14 cellular contexts compared by ENCODE assay signal in genomic region chr9:110821064-110821463, GRCh38.
DNase-seq lines count a peak whose midpoint lies in the region; ATAC-seq, FAIRE-seq and TF ChIP-seq lines count a peak whose summit lies in the region.
"Had no signal": no experiment of that assay in that cellular context is flagged by ENCODE, and none has a peak within 500 bp of the region (broad histone marks: within the 10 kb centered on the region; RNA-seq: fewer than 3 reads in every experiment).

No MANE protein-coding gene starts in this region.

- no peak for FAIRE-seq in GM12891 (lab: Jason Lieb, UNC)

- peak; percentile 84 for ATAC-seq in GM18499 (IDR thresholded peaks at IDR 0.05; ENCODE audit: insufficient read depth, unreplicated experiment)
- ATAC-seq in GM19455 (IDR thresholded peaks at IDR 0.05; ENCODE audit: unreplicated experiment) = peak; percentile 75
- peak; percentile 91 for ATAC-seq in HG02870 (IDR thresholded peaks at IDR 0.05; ENCODE audit: unreplicated experiment)
- peak; percentile 93 for ATAC-seq in HG03521 (IDR thresholded peaks at IDR 0.05; ENCODE audit: unreplicated experiment)
- ATAC-seq: natural killer cell treated with Interleukin-12 subunit alpha and Interleukin-12 subunit beta and Interleukin-15 and Interleukin-18, amount 100 ng/mL, for 72 hours had no signal

- no peak for DNase-seq in GDM1 (lab: John Stamatoyannopoulos, UW)
- DNase-seq in stimulated activated CD4-positive, alpha-beta T cell treated with anti-CD3 and anti-CD28 coated beads, Interleukin-4, amount 100 ng/mL, for 1 hour = no peak
- no peak for DNase-seq in GM12891 (ENCODE audit: insufficient read length, low spot score)
- no peak for DNase-seq in activated CD8-positive, alpha-beta memory T cell treated with anti-CD3 and anti-CD28 coated beads, Interleukin-2, amount 50 U/mL, for 4 hours
- DNase-seq: activated CD4-positive, alpha-beta T cell treated with anti-CD3 and anti-CD28 coated beads for 4 hours; cerebellar nuclear complex; MG63; NCI-H524 treated with DMSO at 0.1 percent for 48 hours; SJCRH30 had no signal

- no peak for TF ChIP-seq POLR2A in GM12891 (IDR thresholded peaks at IDR 0.05; ENCODE audit: low read depth, low read length)

TF ChIP-seq in GM12891, 5 proteins besides CTCF, POLR2A, EP300 and RAD21:
- TF ChIP-seq PAX5 (IDR thresholded peaks at IDR 0.05; ENCODE audit: insufficient read depth, low read length, severe bottlenecking) (no peak), POLR2AphosphoS5 (IDR thresholded peaks at IDR 0.05; ENCODE audit: low read depth, low read length) (no peak), TAF1 (IDR thresholded peaks at IDR 0.05; ENCODE audit: low read depth, low read length) (no peak)
